Comparison of ENCODE assay signal across 20 cellular contexts in genomic region chr11:71322192-71322735, GRCh38.
"Had no signal": no experiment of that assay in that cellular context is flagged by ENCODE, and none has a peak within 500 bp of the region (broad histone marks: within the 10 kb centered on the region; RNA-seq: fewer than 3 reads in every experiment).

No MANE protein-coding gene starts in this region.

- H3K4me3 ChIP-seq: ascending aorta, MG63 had no signal

- H3K36me3 Mint-ChIP-seq: activated CD4-positive, alpha-beta memory T cell treated with anti-CD3 and anti-CD28 coated beads for 36 hours; brain had no signal

- H3K27ac ChIP-seq: ascending aorta, VCaP had no signal

- H3K27me3 Mint-ChIP-seq: activated CD4-positive, alpha-beta T cell treated with anti-CD3 and anti-CD28 coated beads, Interleukin-2, amount 10 ng/mL, durations not matched to agents 7 days and 5 days had no signal

- H3K4me3 Mint-ChIP-seq: activated CD4-positive, alpha-beta memory T cell treated with anti-CD3 and anti-CD28 coated beads for 36 hours; activated CD4-positive, alpha-beta T cell treated with anti-CD3 and anti-CD28 coated beads, Interleukin-2, amount 10 ng/mL, durations not matched to agents 7 days and 5 days; activated naive CD4-positive, alpha-beta T cell treated with anti-CD3 and anti-CD28 coated beads, Interleukin-2, amount 50 U/mL, for 24 hours; brain had no signal

- DNase-seq: activated CD4-positive, alpha-beta memory T cell treated with anti-CD3 and anti-CD28 coated beads for 36 hours; activated CD4-positive, alpha-beta T cell treated with anti-CD3 and anti-CD28 coated beads, Interleukin-2, amount 10 ng/mL, durations not matched to agents 7 days and 5 days; activated CD4-positive, CD25-positive, alpha-beta regulatory T cell; activated CD8-positive, alpha-beta memory T cell treated with anti-CD3 and anti-CD28 coated beads for 24 hours; MG63; MV-4-11; NCI-H1092 treated with DMSO at 0.1 percent for 48 hours; NCI-H1417 treated with DMSO at 0.1 percent for 48 hours; NCI-H1694; NCI-H2029 treated with DMSO at 0.1 percent for 48 hours; NCI-H345; NCI-H510A; NCI-H69; SHP77 treated with DMSO at 0.1 percent for 48 hours; T-helper 2 cell; T1000 had no signal

- H3K27me3 ChIP-seq: ascending aorta had no signal

- H3K36me3 ChIP-seq: ascending aorta, MG63 had no signal

- H3K27ac Mint-ChIP-seq: activated CD4-positive, alpha-beta memory T cell treated with anti-CD3 and anti-CD28 coated beads for 36 hours; activated CD4-positive, alpha-beta T cell treated with anti-CD3 and anti-CD28 coated beads, Interleukin-2, amount 10 ng/mL, durations not matched to agents 7 days and 5 days; activated naive CD4-positive, alpha-beta T cell treated with anti-CD3 and anti-CD28 coated beads, Interleukin-2, amount 50 U/mL, for 24 hours; brain had no signal

- H3K4me1 ChIP-seq: ascending aorta had no signal

- H3K4me1 Mint-ChIP-seq: activated CD4-positive, alpha-beta T cell treated with anti-CD3 and anti-CD28 coated beads, Interleukin-2, amount 10 ng/mL, durations not matched to agents 7 days and 5 days; activated naive CD4-positive, alpha-beta T cell treated with anti-CD3 and anti-CD28 coated beads, Interleukin-2, amount 50 U/mL, for 24 hours; brain had no signal
